ENCODE assay signal across 10 cellular contexts in the genomic region with DNA sequence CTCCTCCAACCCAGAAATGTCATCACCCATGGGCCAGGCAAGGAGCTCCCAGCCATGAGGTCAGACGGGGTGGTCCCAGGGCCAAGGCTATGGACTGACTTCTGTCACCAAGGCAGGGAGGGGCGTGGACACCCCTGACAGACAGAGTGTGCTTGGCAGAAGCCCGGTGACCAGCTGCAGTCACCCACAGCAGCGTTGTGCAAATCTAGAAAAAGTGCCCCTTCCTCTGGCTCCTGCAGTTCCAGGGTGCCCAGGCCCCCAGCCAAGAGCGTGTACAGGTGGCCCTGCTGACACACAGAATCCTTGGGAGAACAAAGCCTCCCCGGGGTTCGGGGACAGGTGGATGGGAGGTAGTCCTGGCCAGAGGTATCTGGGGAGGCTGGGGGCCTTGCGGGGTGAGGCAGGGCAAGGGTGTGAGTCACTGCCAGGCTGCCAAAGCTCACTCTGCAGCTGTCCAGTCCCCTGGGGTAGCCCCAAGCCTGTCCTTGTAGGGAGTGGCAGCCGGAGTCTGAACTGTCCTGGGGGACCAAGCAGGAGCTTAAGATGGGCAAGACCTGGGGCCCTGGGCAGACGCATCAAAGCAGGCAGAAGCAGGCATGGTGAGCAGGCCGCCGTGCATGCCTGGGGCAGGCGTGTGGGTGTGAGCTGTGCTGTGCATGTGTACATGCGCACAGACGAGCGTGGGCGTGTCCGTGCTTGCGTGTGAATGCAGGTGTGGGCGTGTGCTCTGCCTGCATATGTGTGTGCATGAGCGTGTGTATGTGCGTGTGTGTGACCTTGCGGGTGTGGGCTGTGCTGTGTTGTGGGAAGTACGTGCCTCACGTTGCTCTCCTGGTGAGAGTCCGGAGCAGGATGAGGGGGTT. TPM values are rescaled to one million over a fixed set of nuclear protein-coding genes. Genes with fewer than 3 reads are reported as not detected.
DNase-seq lines count a peak whose midpoint lies in the region; ATAC-seq and TF ChIP-seq lines count a peak whose summit lies in the region.
"Had no signal": no experiment of that assay in that cellular context is flagged by ENCODE, and none has a peak within 500 bp of the region (broad histone marks: within the 10 kb centered on the region; RNA-seq: fewer than 3 reads in every experiment).

No MANE protein-coding gene starts in this region.

- H3K4me1 ChIP-seq in CD4-positive, alpha-beta memory T cell (ENCODE audit: insufficient read depth, low read length), result peaks cover 28% of the 10 kb centered on the region
- H3K4me1 ChIP-seq in GM23248 (ENCODE audit: insufficient read depth) (0 out of 2 replicates have a peak, but pooled peaks cover 6% of the 10 kb centered on the region), mucosa of descending colon (ENCODE audit: low read depth) (peaks cover 49% of the 10 kb centered on the region)

- no peaks in the 10 kb centered on the region for H3K9me3 Mint-ChIP-seq in CD4-positive, alpha-beta memory T cell

- H3K27me3 ChIP-seq in CD4-positive, alpha-beta memory T cell (ENCODE audit: insufficient read depth, low read length), result no peaks in the 10 kb centered on the region
- no peaks in the 10 kb centered on the region for H3K27me3 ChIP-seq in GM23248 (replicated peaks; ENCODE audit: insufficient read depth)

- no peak for TF ChIP-seq CTCF in mucosa of descending colon (IDR thresholded peaks at IDR 0.05)

- ATAC-seq in mucosa of descending colon (peak; percentile 51), GM21825 (IDR thresholded peaks at IDR 0.05; ENCODE audit: unreplicated experiment) (no peak)

- H3K4me1 Mint-ChIP-seq in CD4-positive, alpha-beta memory T cell, result peaks cover 2 to 27% (median 17%) of the 10 kb centered on the region in 4 donors

- H3K36me3 Mint-ChIP-seq in CD4-positive, alpha-beta memory T cell, result peaks cover 5 to 9% of the 10 kb centered on the region in 2 donors

- H3K27ac Mint-ChIP-seq in CD4-positive, alpha-beta memory T cell, result peak overlapping the region in 5 of 7 donors; percentile 23 to 75 (median 33)

- WGBS in GM23248 (ENCODE audit: low coverage in 1 of 2, low lambda C conversion rate in 2 of 2, missing lambda C conversion rate in 2 of 2), 2 experiments, result 40 to 44% methylated on average over 25 of the region's 26 CpGs

- H3K4me3 Mint-ChIP-seq in CD4-positive, alpha-beta memory T cell, result peak overlapping the region in 3 of 8 donors; percentile 36 to 39 (median 36)

- no peak overlapping the region for H3K27ac ChIP-seq in CD4-positive, alpha-beta memory T cell (ENCODE audit: low read depth, low read length)
- no peak overlapping the region for H3K27ac ChIP-seq in GM23248

- H4K20me1 ChIP-seq in GM23248 (ENCODE audit: insufficient read depth), result no peaks in the 10 kb centered on the region

- H3F3A ChIP-seq in GM23248 (ENCODE audit: insufficient read depth), result no peaks in the 10 kb centered on the region

- in situ Hi-C loops in GM23248 (cut with MboI), result no loop called here

- DNase-seq in CD4-positive, alpha-beta memory T cell, result peak in 2 of 5 donors; percentile 33 to 48
- DNase-seq in GM23248 (peak; percentile 69), SW480 (ENCODE audit: low spot score) (peak; percentile 78), mucosa of descending colon (peak; percentile 89 to 92 (median 89)), midbrain (lab: John Stamatoyannopoulos, UW) (no peak)
- DNase-seq in activated CD4-positive, CD25-positive, alpha-beta regulatory T cell (lab: John Stamatoyannopoulos, UW), result no peak
- DNase-seq: activated T-cell treated with anti-CD3 and anti-CD28 coated beads, Interleukin-2, amount 50 U/mL, for 1 hour; KBM-7 had no signal

- no peaks in the 10 kb centered on the region for H3K9me2 ChIP-seq in GM23248 (ENCODE audit: insufficient read depth)

- POLR2A ChIA-PET in CD4-positive, alpha-beta memory T cell (lab: Charles Lee; ENCODE audit: partially characterized antibody), result no interaction called here

- peaks cover 27% of the 10 kb centered on the region for H3K79me2 ChIP-seq in GM23248 (ENCODE audit: insufficient read depth)

- no peaks in the 10 kb centered on the region for H3K36me3 ChIP-seq in CD4-positive, alpha-beta memory T cell (ENCODE audit: insufficient read depth, low read length)
- H3K36me3 ChIP-seq in GM23248 (ENCODE audit: low read depth) (no peaks in the 10 kb centered on the region), mucosa of descending colon (ENCODE audit: low read depth) (peaks cover 3% of the 10 kb centered on the region)

- intact Hi-C loops in CD4-positive, alpha-beta memory T cell (cut with micrococcal nuclease), result no loop called here
- intact Hi-C loops in mucosa of descending colon (cut with DNase I, micrococcal nuclease), result no loop called here

- H3K9me3 ChIP-seq in CD4-positive, alpha-beta memory T cell (ENCODE audit: control insufficient read depth in 1 of 2, low read length in 2 of 2), result no peaks in the 10 kb centered on the region
- H3K9me3 ChIP-seq in GM23248 (ENCODE audit: low read depth) (no peaks in the 10 kb centered on the region), mucosa of descending colon (no peaks in the 10 kb centered on the region)

- no peak overlapping the region for H3K4me2 ChIP-seq in GM23248 (ENCODE audit: unreplicated experiment)

- H3K4me3 ChIP-seq in CD4-positive, alpha-beta memory T cell (ENCODE audit: low read length in 2 of 2), result no peak overlapping the region
- no peak overlapping the region for H3K4me3 ChIP-seq in GM23248
- H3K4me3 ChIP-seq in mucosa of descending colon, result no peak overlapping the region

- CTCF ChIA-PET in CD4-positive, alpha-beta memory T cell (lab: Charles Lee; ENCODE audit: partially characterized antibody), result no interaction called here

- no peak overlapping the region for H3K9ac ChIP-seq in GM23248

- no peak overlapping the region for H2AFZ ChIP-seq in GM23248

- H3K27me3 Mint-ChIP-seq in CD4-positive, alpha-beta memory T cell, result no peaks in the 10 kb centered on the region

RNA-seq across cellular contexts. Expression of a gene that starts 3.3 kb away (rescaled TPM):
- total RNA-seq in CD4-positive, alpha-beta memory T cell, result 10 to 100 TPM; 12.1 to 15.4 TPM
- polyA plus RNA-seq in CD4-positive, alpha-beta memory T cell, result 1 to 10 TPM; 2.1 to 3.2 TPM
- 14.9 and 21.9 TPM in 2 replicates for total RNA-seq in GM23248 (2014; rRNA removed; shearing (Covaris generic))
- 24.5 and 29.3 TPM in 2 replicates for polyA plus RNA-seq in GM23248 (2016; fragmentation: Nextera tagmentation; extraction: Ambion mirVana)
- total RNA-seq in mucosa of descending colon, result 10 to 100 TPM; 26.1 to 52.5 (median 50.7) TPM

RNA-seq across cellular contexts. Expression of a gene that starts 3.6 kb away (rescaled TPM):
- total RNA-seq in CD4-positive, alpha-beta memory T cell, result 100 to 1,000 TPM; 137 to 152 TPM
- 100 to 1,000 TPM; 419 to 542 TPM for polyA plus RNA-seq in CD4-positive, alpha-beta memory T cell
- 15.6 and 26.3 TPM in 2 replicates for total RNA-seq in GM23248 (2014; rRNA removed; shearing (Covaris generic))
- polyA plus RNA-seq in GM23248 (2016; fragmentation: Nextera tagmentation; extraction: Ambion mirVana), result 472 and 478 TPM in 2 replicates
- total RNA-seq in mucosa of descending colon, result 100 to 1,000 TPM; 330 to 467 (median 399) TPM

RNA-seq across cellular contexts. Expression of a gene that starts 11.3 kb away (rescaled TPM):
- total RNA-seq in CD4-positive, alpha-beta memory T cell, result 1 to 10 TPM; 1.0 to 1.7 TPM
- not detected for polyA plus RNA-seq in CD4-positive, alpha-beta memory T cell
- total RNA-seq in GM23248 (2014; rRNA removed; shearing (Covaris generic)), result 9.1 and 12.5 TPM in 2 replicates
- 5.2 and 5.3 TPM in 2 replicates for polyA plus RNA-seq in GM23248 (2016; fragmentation: Nextera tagmentation; extraction: Ambion mirVana)
- total RNA-seq in mucosa of descending colon, result 10 to 100 TPM in 2 of 3 donors, 1 to 10 TPM in 1; 9.9 to 14.1 (median 11.5) TPM
- total RNA-seq: SK-MEL-5 had no signal

RNA-seq across cellular contexts. Expression of a gene that starts 28.0 kb away (rescaled TPM):
- total RNA-seq in CD4-positive, alpha-beta memory T cell, result 10 to 100 TPM; 66.1 to 73.8 TPM
- 1 to 10 TPM; 2.9 to 5.0 TPM for polyA plus RNA-seq in CD4-positive, alpha-beta memory T cell
- 26.0 and 36.9 TPM in 2 replicates for total RNA-seq in GM23248 (2014; rRNA removed; shearing (Covaris generic))
- polyA plus RNA-seq in GM23248 (2016; fragmentation: Nextera tagmentation; extraction: Ambion mirVana), result 21.0 TPM in 2 replicates
- total RNA-seq in mucosa of descending colon, result 10 to 100 TPM; 45.5 to 66.9 (median 56.7) TPM

RNA-seq across cellular contexts. Expression of a gene that starts 52.3 kb away (rescaled TPM):
- 10 to 100 TPM; 15.4 to 17.6 TPM for total RNA-seq in CD4-positive, alpha-beta memory T cell
- 10 to 100 TPM; 15.3 to 16.0 TPM for polyA plus RNA-seq in CD4-positive, alpha-beta memory T cell
- total RNA-seq in GM23248 (2014; rRNA removed; shearing (Covaris generic)), result 0.11 and 0.13 TPM in 2 replicates
- polyA plus RNA-seq in GM23248 (2016; fragmentation: Nextera tagmentation; extraction: Ambion mirVana), result 0.14 TPM in 1 of 2 replicates, not detected in the other
- total RNA-seq in mucosa of descending colon, result 1 to 10 TPM; 1.0 to 2.9 (median 1.2) TPM
- total RNA-seq: SK-MEL-5 had no signal

Comparison
In these comparisons a context has a peak if more than half of its experiments do, and no peak if none do; other contexts are left out.
1. DNase-seq: peak in GM23248 (single experiment), SW480 (single experiment) and mucosa of descending colon (3 of 3); none in activated CD4-positive, CD25-positive, alpha-beta regulatory T cell (0 of 4) and midbrain (single experiment).